8 cellular contexts compared by ENCODE assay signal in genomic region chr17:81004336-81005015, GRCh38. TPM values are rescaled to one million over a fixed set of nuclear protein-coding genes. Genes with fewer than 3 reads are reported as not detected.
DNase-seq lines count a peak whose midpoint lies in the region; ATAC-seq and TF ChIP-seq lines count a peak whose summit lies in the region.

No MANE protein-coding gene starts in this region.

- no peaks in the 10 kb centered on the region for H3K79me1 ChIP-seq in neuronal stem cell (ENCODE audit: low read depth, low read length)

- H3K18ac ChIP-seq in neuronal stem cell (ENCODE audit: low read length), result peak overlapping the region; percentile 96

- TF ChIP-seq CTCF in CD14-positive monocyte (IDR thresholded peaks at IDR 0.05), result no peak

- H3K4me1 Mint-ChIP-seq in CD14-positive monocyte, result peaks cover 43% of the 10 kb centered on the region
- peaks cover 49% of the 10 kb centered on the region for H3K4me1 Mint-ChIP-seq in dendritic cell treated with granulocyte-macrophage colony-stimulating factor and Interleukin-4, amounts not matched to agents 40 ng/mL and 50 ng/mL, for 4 days (ENCODE audit: low read depth)

- peak overlapping the region; percentile 98 for H2AK5ac ChIP-seq in neuronal stem cell (ENCODE audit: low read depth, low read length)

- H3K27me3 Mint-ChIP-seq in CD14-positive monocyte (ENCODE audit: low read depth in 3 of 3), result peaks cover 45 to 55% (median 51%) of the 10 kb centered on the region in 3 donors
- H3K27me3 Mint-ChIP-seq in dendritic cell treated with granulocyte-macrophage colony-stimulating factor and Interleukin-4, amounts not matched to agents 40 ng/mL and 50 ng/mL, for 4 days, result peaks cover 52% of the 10 kb centered on the region

- H4K8ac ChIP-seq in neuronal stem cell (ENCODE audit: low read depth, low read length), result no peak overlapping the region

- peak overlapping the region; percentile 69 for H3K9ac ChIP-seq in NT2/D1 (ENCODE audit: insufficient read length, low read depth)
- H3K9ac ChIP-seq in neuronal stem cell (ENCODE audit: low read depth, low read length, poor library complexity), result peak overlapping the region; percentile 60

- DNase-seq in CD14-positive monocyte (ENCODE audit: low spot score) (no peak), NT2/D1 (ENCODE audit: low read depth, low spot score) (no peak), neuronal stem cell (ENCODE audit: low spot score) (no peak), GM19240 (ENCODE audit: insufficient read length, low spot score) (no peak), globus pallidus (ENCODE audit: low spot score) (no peak), GM03348 (ENCODE audit: low spot score) (no peak)

- peak overlapping the region; percentile 77 for H3K4me2 ChIP-seq in neuronal stem cell (ENCODE audit: insufficient read depth, low read length, poor library complexity, severe bottlenecking)

- no peak for ATAC-seq in GM21515 (IDR thresholded peaks at IDR 0.05; ENCODE audit: unreplicated experiment)

- H3K9me3 Mint-ChIP-seq in CD14-positive monocyte, result peaks cover 0 to 19% (median 8%) of the 10 kb centered on the region in 7 donors
- H3K9me3 Mint-ChIP-seq in dendritic cell treated with granulocyte-macrophage colony-stimulating factor and Interleukin-4, amounts not matched to agents 40 ng/mL and 50 ng/mL, for 4 days, result no peaks in the 10 kb centered on the region

- no peak overlapping the region for H3K14ac ChIP-seq in neuronal stem cell (ENCODE audit: low read length)

- H3K36me3 ChIP-seq in NT2/D1 (ENCODE audit: insufficient read depth, insufficient read length, low read length) (peaks cover 14% of the 10 kb centered on the region), neuronal stem cell (replicated peaks in 1 of 2; ENCODE audit: control insufficient read depth in 2 of 2, insufficient read depth in 2 of 2, low read length in 2 of 2) (peaks cover under 1 to 8% of the 10 kb centered on the region in 2 donors)

- H2AFZ ChIP-seq in neuronal stem cell (ENCODE audit: low read length), result peak overlapping the region; percentile 68

- no CpG with 5 or more reads among the region's 46 CpGs for WGBS in neuronal stem cell (ENCODE audit: extremely low coverage in 2 of 2, insufficient read length in 2 of 2, insufficient replicate concordance in 1 of 2), 2 donors

- H3K4ac ChIP-seq in neuronal stem cell (ENCODE audit: low read length), result no peak overlapping the region

- peak overlapping the region; percentile 27 for H2BK15ac ChIP-seq in neuronal stem cell (ENCODE audit: low read length)

- peak overlapping the region; percentile 55 for H3K23ac ChIP-seq in neuronal stem cell (ENCODE audit: low read depth, low read length, poor library complexity)

- no peak overlapping the region for H2BK12ac ChIP-seq in neuronal stem cell (ENCODE audit: low read length)

- H3K27ac Mint-ChIP-seq in CD14-positive monocyte, result peak overlapping the region in 2 of 7 donors; percentile 6 to 32
- H3K27ac Mint-ChIP-seq in dendritic cell treated with granulocyte-macrophage colony-stimulating factor and Interleukin-4, amounts not matched to agents 40 ng/mL and 50 ng/mL, for 4 days, result no peak overlapping the region

- no peak overlapping the region for H4K91ac ChIP-seq in neuronal stem cell (ENCODE audit: low read depth, low read length, poor library complexity)

- intact Hi-C loops in CD14-positive monocyte (cut with micrococcal nuclease), result no loop called here
- intact Hi-C loops in dendritic cell treated with granulocyte-macrophage colony-stimulating factor and Interleukin-4, amounts not matched to agents 40 ng/mL and 50 ng/mL, for 4 days (cut with micrococcal nuclease), result no loop called here

- no peak overlapping the region for H3K27ac ChIP-seq in neuronal stem cell (replicated peaks; ENCODE audit: low read length)

- H2BK5ac ChIP-seq in neuronal stem cell (ENCODE audit: low read length), result no peak overlapping the region

- peaks cover 8% of the 10 kb centered on the region for H3K4me1 ChIP-seq in NT2/D1 (ENCODE audit: insufficient read depth, insufficient read length)
- peaks cover 7% of the 10 kb centered on the region in 2 donors for H3K4me1 ChIP-seq in neuronal stem cell (ENCODE audit: control insufficient read depth in 2 of 2, insufficient read depth in 1 of 2, low read depth in 1 of 2, low read length in 2 of 2)

- H3K4me3 ChIP-seq in NT2/D1 (ENCODE audit: insufficient read length, low read depth) (peak overlapping the region; percentile 41), neuronal stem cell (ENCODE audit: low read length in 2 of 2) (peak overlapping the region; percentile 20 to 76)

- H3K27me3 ChIP-seq in NT2/D1 (ENCODE audit: insufficient read depth, insufficient read length) (peaks cover 16% of the 10 kb centered on the region), neuronal stem cell (ENCODE audit: control insufficient read depth in 3 of 3, insufficient read depth in 3 of 3, low read depth in 1 of 3, low read length in 3 of 3) (peaks cover 0 to 11% (median 9%) of the 10 kb centered on the region in 3 experiments)

- H3K4me3 Mint-ChIP-seq in CD14-positive monocyte, result peak overlapping the region; percentile 59 to 85
- H3K4me3 Mint-ChIP-seq in dendritic cell treated with granulocyte-macrophage colony-stimulating factor and Interleukin-4, amounts not matched to agents 40 ng/mL and 50 ng/mL, for 4 days, result peak overlapping the region; percentile 52

- H3K9me3 ChIP-seq in NT2/D1 (ENCODE audit: insufficient read depth, low read length) (no peaks in the 10 kb centered on the region), neuronal stem cell (replicated peaks in 1 of 2; ENCODE audit: control insufficient read depth in 2 of 2, insufficient read depth in 1 of 2, low read depth in 1 of 2, low read length in 2 of 2) (peaks cover 0 to 4% of the 10 kb centered on the region in 2 donors)

- peak overlapping the region; percentile 87 for H2BK120ac ChIP-seq in neuronal stem cell (ENCODE audit: low read depth, low read length)

- peaks cover 11 to 12% of the 10 kb centered on the region in 2 donors for H3K36me3 Mint-ChIP-seq in CD14-positive monocyte
- H3K36me3 Mint-ChIP-seq in dendritic cell treated with granulocyte-macrophage colony-stimulating factor and Interleukin-4, amounts not matched to agents 40 ng/mL and 50 ng/mL, for 4 days (ENCODE audit: low read depth), result peaks cover 12% of the 10 kb centered on the region

RNA-seq across cellular contexts. Expression of gene CHMP6, which starts 12.8 kb away (rescaled TPM):
- 10 to 100 TPM; 44.1 to 44.8 TPM for polyA plus RNA-seq in CD14-positive monocyte
- polyA plus RNA-seq in neuronal stem cell (2013, experiment 1 of 2), result 14.3 TPM
- 13.1 TPM for polyA plus RNA-seq in neuronal stem cell (2013, experiment 2 of 2)

RNA-seq across cellular contexts. Expression of gene BAIAP2, which starts 30.5 kb away (rescaled TPM):
- 10 to 100 TPM in 1 of 2 donors, 1 to 10 TPM in 1; 8.6 to 11.2 TPM for polyA plus RNA-seq in CD14-positive monocyte
- polyA plus RNA-seq in neuronal stem cell (2013, experiment 1 of 2), result 30.9 TPM
- polyA plus RNA-seq in neuronal stem cell (2013, experiment 2 of 2), result 31.6 TPM
